1 cellular context compared by ENCODE assay signal in the genomic region with DNA sequence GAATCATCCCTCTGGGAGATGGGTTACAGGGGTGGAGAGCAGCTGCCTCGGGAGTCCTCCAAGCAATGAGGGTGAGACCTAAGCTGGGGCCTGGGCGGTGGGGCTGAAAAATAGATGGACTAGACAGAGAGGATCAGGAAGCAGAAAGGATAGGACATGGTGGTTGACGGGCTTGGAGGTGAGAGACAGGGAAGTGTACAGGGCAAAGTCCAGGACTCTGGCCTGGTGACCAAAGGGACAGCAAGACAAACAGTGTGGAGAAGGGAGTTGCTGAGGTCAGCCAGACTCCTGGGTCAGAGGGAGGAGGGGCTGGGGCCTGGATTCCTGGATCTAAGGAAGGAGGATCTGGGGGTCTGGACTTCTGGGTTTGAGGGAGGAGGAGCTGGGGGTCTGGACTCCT.
TF ChIP-seq lines count a peak whose summit lies in the region.

No MANE protein-coding gene starts in this region.

TF ChIP-seq in HepG2, 621 proteins besides CTCF, POLR2A, EP300 and RAD21 (continued from another document):
- TF ChIP-seq, protein P1, sequence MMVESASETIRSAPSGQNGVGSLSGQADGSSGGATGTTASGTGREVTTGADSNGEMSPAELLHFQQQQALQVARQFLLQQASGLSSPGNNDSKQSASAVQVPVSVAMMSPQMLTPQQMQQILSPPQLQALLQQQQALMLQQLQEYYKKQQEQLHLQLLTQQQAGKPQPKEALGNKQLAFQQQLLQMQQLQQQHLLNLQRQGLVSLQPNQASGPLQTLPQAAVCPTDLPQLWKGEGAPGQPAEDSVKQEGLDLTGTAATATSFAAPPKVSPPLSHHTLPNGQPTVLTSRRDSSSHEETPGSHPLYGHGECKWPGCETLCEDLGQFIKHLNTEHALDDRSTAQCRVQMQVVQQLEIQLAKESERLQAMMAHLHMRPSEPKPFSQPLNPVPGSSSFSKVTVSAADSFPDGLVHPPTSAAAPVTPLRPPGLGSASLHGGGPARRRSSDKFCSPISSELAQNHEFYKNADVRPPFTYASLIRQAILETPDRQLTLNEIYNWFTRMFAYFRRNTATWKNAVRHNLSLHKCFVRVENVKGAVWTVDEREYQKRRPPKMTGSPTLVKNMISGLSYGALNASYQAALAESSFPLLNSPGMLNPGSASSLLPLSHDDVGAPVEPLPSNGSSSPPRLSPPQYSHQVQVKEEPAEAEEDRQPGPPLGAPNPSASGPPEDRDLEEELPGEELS (CRISPR knock-in tag; IDR thresholded peaks at IDR 0.05), result no peak; the same call in 1 of the 2 replicates
- peak; percentile 42; the same call in 1 of the 2 replicates for TF ChIP-seq CREM (IDR thresholded peaks at IDR 0.05)
- no peak for TF ChIP-seq CREM (CRISPR knock-in tag; IDR thresholded peaks at IDR 0.05)
- TF ChIP-seq ATRX (CRISPR knock-in tag; IDR thresholded peaks at IDR 0.05; ENCODE audit: borderline replicate concordance), result no peak
- TF ChIP-seq, protein P2, sequence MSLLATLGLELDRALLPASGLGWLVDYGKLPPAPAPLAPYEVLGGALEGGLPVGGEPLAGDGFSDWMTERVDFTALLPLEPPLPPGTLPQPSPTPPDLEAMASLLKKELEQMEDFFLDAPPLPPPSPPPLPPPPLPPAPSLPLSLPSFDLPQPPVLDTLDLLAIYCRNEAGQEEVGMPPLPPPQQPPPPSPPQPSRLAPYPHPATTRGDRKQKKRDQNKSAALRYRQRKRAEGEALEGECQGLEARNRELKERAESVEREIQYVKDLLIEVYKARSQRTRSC (CRISPR knock-in tag; IDR thresholded peaks at IDR 0.05; ENCODE audit: low read depth), result no peak
- TF ChIP-seq MTF2 (CRISPR knock-in tag; IDR thresholded peaks at IDR 0.05; ENCODE audit: borderline replicate concordance), result no peak
- no peak for TF ChIP-seq ZBTB8A (CRISPR knock-in tag; IDR thresholded peaks at IDR 0.05; ENCODE audit: borderline replicate concordance, low read depth)
- peak; percentile 3; the same call in 1 of the 2 replicates for TF ChIP-seq NFE2L2 (IDR thresholded peaks at IDR 0.05; ENCODE audit: low read length)
- TF ChIP-seq DMAP1 (CRISPR knock-in tag; IDR thresholded peaks at IDR 0.05), result 0 out of 2 replicates have a peak, but pooled peaks have one; percentile 30
- no peak for TF ChIP-seq ZNF777 (CRISPR knock-in tag; IDR thresholded peaks at IDR 0.05)
- TF ChIP-seq FOXK2 (IDR thresholded peaks at IDR 0.05), result no peak
- peak; percentile 83; the same call in 1 of the 2 replicates for TF ChIP-seq ZNF788 (CRISPR knock-in tag; IDR thresholded peaks at IDR 0.05; ENCODE audit: borderline replicate concordance)
- TF ChIP-seq ZNF432 (CRISPR knock-in tag; IDR thresholded peaks at IDR 0.05; ENCODE audit: borderline replicate concordance), result no peak
- no peak for TF ChIP-seq ZNF790 (CRISPR knock-in tag; IDR thresholded peaks at IDR 0.05; ENCODE audit: borderline replicate concordance)
- peak; percentile 48; the same call in 1 of the 2 replicates for TF ChIP-seq MIER3 (CRISPR knock-in tag; IDR thresholded peaks at IDR 0.05; ENCODE audit: borderline replicate concordance)
- TF ChIP-seq FOXP1 (IDR thresholded peaks at IDR 0.05), result no peak
- peak; percentile 44 for TF ChIP-seq FOXP1 (CRISPR knock-in tag; IDR thresholded peaks at IDR 0.05)
- TF ChIP-seq RFX5 (IDR thresholded peaks at IDR 0.05; ENCODE audit: low read depth, low read length), result no peak
- 0 out of 2 replicates have a peak, but pooled peaks have one; percentile 54 for TF ChIP-seq POLR2AphosphoS2 (IDR thresholded peaks at IDR 0.05; ENCODE audit: low read depth, low read length)
- TF ChIP-seq, protein P3, sequence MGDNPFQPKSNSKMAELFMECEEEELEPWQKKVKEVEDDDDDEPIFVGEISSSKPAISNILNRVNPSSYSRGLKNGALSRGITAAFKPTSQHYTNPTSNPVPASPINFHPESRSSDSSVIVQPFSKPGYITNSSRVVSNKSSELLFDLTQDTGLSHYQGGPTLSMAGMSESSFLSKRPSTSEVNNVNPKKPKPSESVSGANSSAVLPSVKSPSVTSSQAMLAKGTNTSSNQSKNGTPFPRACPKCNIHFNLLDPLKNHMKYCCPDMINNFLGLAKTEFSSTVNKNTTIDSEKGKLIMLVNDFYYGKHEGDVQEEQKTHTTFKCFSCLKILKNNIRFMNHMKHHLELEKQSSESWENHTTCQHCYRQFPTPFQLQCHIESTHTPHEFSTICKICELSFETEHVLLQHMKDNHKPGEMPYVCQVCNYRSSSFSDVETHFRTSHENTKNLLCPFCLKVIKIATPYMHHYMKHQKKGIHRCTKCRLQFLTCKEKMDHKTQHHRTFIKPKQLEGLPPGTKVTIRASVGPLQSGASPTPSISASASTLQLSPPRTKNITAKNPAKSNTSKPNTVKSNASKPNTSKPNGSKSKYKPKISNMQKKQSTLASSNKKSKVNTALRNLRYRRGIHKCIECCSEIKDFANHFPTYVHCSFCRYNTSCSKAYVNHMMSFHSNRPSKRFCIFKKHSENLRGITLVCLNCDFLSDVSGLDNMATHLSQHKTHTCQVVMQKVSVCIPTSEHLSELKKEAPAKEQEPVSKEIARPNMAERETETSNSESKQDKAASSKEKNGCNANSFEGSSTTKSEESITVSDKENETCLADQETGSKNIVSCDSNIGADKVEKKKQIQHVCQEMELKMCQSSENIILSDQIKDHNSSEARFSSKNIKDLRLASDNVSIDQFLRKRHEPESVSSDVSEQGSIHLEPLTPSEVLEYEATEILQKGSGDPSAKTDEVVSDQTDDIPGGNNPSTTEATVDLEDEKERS (CRISPR knock-in tag; IDR thresholded peaks at IDR 0.05), result no peak
- peak; percentile 98 for TF ChIP-seq HNF4G (IDR thresholded peaks at IDR 0.05; ENCODE audit: borderline replicate concordance, low read depth, low read length)
- TF ChIP-seq HNF4G (CRISPR knock-in tag; IDR thresholded peaks at IDR 0.05; ENCODE audit: borderline replicate concordance, low read depth), result peak; percentile 99
- peak; percentile 73 for TF ChIP-seq ZNF331 (CRISPR knock-in tag; IDR thresholded peaks at IDR 0.05)
